2 cellular contexts compared by ENCODE assay signal in genomic region chr7:74056096-74056915, GRCh38.
TF ChIP-seq lines count a peak whose summit lies in the region.

No MANE protein-coding gene starts in this region.

TF ChIP-seq in GM23338, 12 proteins besides CTCF, POLR2A, EP300 and RAD21:
- no peak for TF ChIP-seq ZNF114 (CRISPR knock-in tag; IDR thresholded peaks at IDR 0.05)
- no peak for TF ChIP-seq ETS1 (IDR thresholded peaks at IDR 0.05)
- no peak for TF ChIP-seq JUNB (IDR thresholded peaks at IDR 0.05; ENCODE audit: unreplicated experiment)
- no peak for TF ChIP-seq REST (IDR thresholded peaks at IDR 0.05; ENCODE audit: unreplicated experiment)
- TF ChIP-seq STAT1 (IDR thresholded peaks at IDR 0.05; ENCODE audit: unreplicated experiment): no peak
- no peak for TF ChIP-seq POLR2AphosphoS5 (IDR thresholded peaks at IDR 0.05; ENCODE audit: low read depth)
- TF ChIP-seq ZNF462 (CRISPR knock-in tag; IDR thresholded peaks at IDR 0.05): no peak
- TF ChIP-seq CREB1 (CRISPR knock-in tag; IDR thresholded peaks at IDR 0.05; ENCODE audit: low read depth): no peak
- TF ChIP-seq ZNF331 (CRISPR knock-in tag; IDR thresholded peaks at IDR 0.05; ENCODE audit: low read depth): no peak
- no peak for TF ChIP-seq NANOG (IDR thresholded peaks at IDR 0.05; ENCODE audit: borderline replicate concordance)
- no peak for TF ChIP-seq EZH2phosphoT487 (IDR thresholded peaks at IDR 0.05; ENCODE audit: unreplicated experiment)
- TF ChIP-seq EZH2 (IDR thresholded peaks at IDR 0.05; ENCODE audit: low read depth, unreplicated experiment): no peak
TF ChIP-seq in GM23338: peak in this region for 0.

TF ChIP-seq in K562, 482 proteins besides CTCF, POLR2A, EP300 and RAD21:
- TF ChIP-seq ID3 (CRISPR knock-in tag; IDR thresholded peaks at IDR 0.05): no peak
- TF ChIP-seq ID3 (tag; IDR thresholded peaks at IDR 0.05): no peak
- peak; percentile 71; the same call in 1 of the 2 replicates for TF ChIP-seq EZH2 (IDR thresholded peaks at IDR 0.05; ENCODE audit: borderline replicate concordance, low read depth, low read length)
